In genomic region chr3:81249540-81250029, GRCh38 we compare ENCODE assay signal across 8 cellular contexts.
DNase-seq lines count a peak whose midpoint lies in the region; ATAC-seq, FAIRE-seq and TF ChIP-seq lines count a peak whose summit lies in the region.

No MANE protein-coding gene starts in this region.

- no peaks in the 10 kb centered on the region for H3K27me3 ChIP-seq in HepG2 (ENCODE audit: control insufficient read depth in 1 of 2, insufficient read depth in 2 of 2, low read length in 2 of 2)
- H3K27me3 ChIP-seq in stomach: no peaks in the 10 kb centered on the region
- H3K27me3 ChIP-seq in esophagus squamous epithelium: no peaks in the 10 kb centered on the region

- DNase-seq in NCI-H226 (peak; percentile 46), HepG2 (ENCODE audit: low spot score) (peak; percentile 97), coronary artery (ENCODE audit: low spot score) (no peak), stomach (no peak), NCI-H1694 (lab: John Stamatoyannopoulos, UW) (no peak), esophagus squamous epithelium (lab: John Stamatoyannopoulos, UW) (no peak)

- no peak overlapping the region; a peak in 1 of 6 replicates for H3K4me3 ChIP-seq in HepG2 (replicated peaks in 1 of 3; ENCODE audit: insufficient read depth in 1 of 3, low read depth in 2 of 3, low read length in 3 of 3)
- H3K4me3 ChIP-seq in coronary artery: no peak overlapping the region
- no peak overlapping the region for H3K4me3 ChIP-seq in stomach
- no peak overlapping the region for H3K4me3 ChIP-seq in esophagus squamous epithelium

- TF ChIP-seq POLR2A in HepG2 (IDR thresholded peaks at IDR 0.05; ENCODE audit: insufficient read depth in 1 of 2, low read depth in 2 of 2, low read length in 2 of 2) (no peak), stomach (IDR thresholded peaks at IDR 0.05) (no peak), esophagus squamous epithelium (IDR thresholded peaks at IDR 0.05) (no peak)

- H3K27ac ChIP-seq in HepG2 (ENCODE audit: extremely low read length, insufficient read depth, low read length): peak overlapping the region; percentile 25
- H3K27ac ChIP-seq in coronary artery: no peak overlapping the region
- no peak overlapping the region for H3K27ac ChIP-seq in stomach
- H3K27ac ChIP-seq in esophagus squamous epithelium: no peak overlapping the region

- TF ChIP-seq RAD21 in HepG2 (CRISPR knock-in tag; IDR thresholded peaks at IDR 0.05): no peak

- peaks cover 26% of the 10 kb centered on the region for H3K4me1 ChIP-seq in HepG2 (ENCODE audit: insufficient read depth, low read length)
- H3K4me1 ChIP-seq in stomach: peaks cover 0 to 5% (median 0%) of the 10 kb centered on the region in 4 donors
- H3K4me1 ChIP-seq in esophagus squamous epithelium: no peaks in the 10 kb centered on the region

- CTCF ChIA-PET in HepG2 (lab: Yijun Ruan, JAX; ENCODE audit: low intra/inter-chr PET ratio, low total read pairs): no interaction called here

- H3K79me2 ChIP-seq in HepG2 (ENCODE audit: insufficient read depth, low read length): no peaks in the 10 kb centered on the region

- WGBS in HepG2 (ENCODE audit: low lambda C conversion rate): 9% methylated on average over 1 of the region's 1 CpG
- WGBS in stomach, 5 donors: 20 to 56% (median 37%) methylated on average over 1 of the region's 1 CpG
- 47 to 58% methylated on average over 1 of the region's 1 CpG for WGBS in esophagus squamous epithelium, 2 donors

- BruUV-seq in HepG2 (replicated peaks; lab: Mats Ljungman, UMichigan): no TSS peak

- H4K20me1 ChIP-seq in HepG2 (ENCODE audit: insufficient read depth, low read length): no peaks in the 10 kb centered on the region

- in situ Hi-C loops in HepG2 (cut with HindIII; ENCODE audit: extremely low pct_ligation_motif_present, low pct_unique_long_range_greater_than_20kb): no loop called here

- no peak overlapping the region for H2AFZ ChIP-seq in HepG2 (ENCODE audit: low read length)

- intact Hi-C loops in HepG2 (cut with micrococcal nuclease; ENCODE audit: unreplicated experiment): loop anchor here (1.0 kb wide), 1 partner anchor 51 kb away; no protein-coding TSS in a partner anchor
- intact Hi-C loops in stomach (cut with DNase I; ENCODE audit: low total_unique reads): no loop called here
- intact Hi-C loops in esophagus squamous epithelium (cut with DNase I): no loop called here

- FAIRE-seq in HepG2 (lab: Jason Lieb, UNC): peak; percentile 36

- H3K36me3 ChIP-seq in HepG2 (replicated peaks in 1 of 2; ENCODE audit: control insufficient read depth in 1 of 2, insufficient read depth in 2 of 2, low read length in 2 of 2) (no peaks in the 10 kb centered on the region), stomach (no peaks in the 10 kb centered on the region), esophagus squamous epithelium (no peaks in the 10 kb centered on the region)

- POLR2A ChIA-PET in HepG2 (lab: Yijun Ruan, JAX): interaction anchor here (1.4 kb wide), 1 partner anchor 51 kb away, joined by 18 read pairs; no protein-coding TSS in a partner anchor

- peak overlapping the region; percentile 50 for H3K4me2 ChIP-seq in HepG2 (ENCODE audit: low read depth, low read length)

- ATAC-seq in GM18868 (IDR thresholded peaks at IDR 0.05; ENCODE audit: unreplicated experiment): peak; percentile 69
- ATAC-seq in HG02840 (IDR thresholded peaks at IDR 0.05; ENCODE audit: low FRiP score, unreplicated experiment): peak; percentile 77
- ATAC-seq in HepG2: peak; percentile 100

- peak; percentile 66 to 87; a peak in 3 of 4 replicates for TF ChIP-seq EP300 in HepG2 (IDR thresholded peaks at IDR 0.05; ENCODE audit: low read depth in 2 of 2, low read length in 2 of 2)
- TF ChIP-seq EP300 in HepG2 (CRISPR knock-in tag; IDR thresholded peaks at IDR 0.05; ENCODE audit: borderline replicate concordance): peak; percentile 78; the same call in 1 of the 2 replicates
- TF ChIP-seq EP300 in stomach (IDR thresholded peaks at IDR 0.05): no peak

- H3K9me3 ChIP-seq in HepG2 (ENCODE audit: low read length) (no peaks in the 10 kb centered on the region), stomach (no peaks in the 10 kb centered on the region), esophagus squamous epithelium (no peaks in the 10 kb centered on the region)

- TF ChIP-seq CTCF in HepG2 (CRISPR knock-in tag; IDR thresholded peaks at IDR 0.05) (no peak), coronary artery (IDR thresholded peaks at IDR 0.05) (no peak), stomach (IDR thresholded peaks at IDR 0.05) (no peak), esophagus squamous epithelium (IDR thresholded peaks at IDR 0.05) (no peak)

- H3K9ac ChIP-seq in HepG2 (ENCODE audit: insufficient read depth, low read depth, low read length): no peak overlapping the region

TF ChIP-seq in HepG2, 621 proteins besides CTCF, POLR2A, EP300 and RAD21 (continues in another document):
- TF ChIP-seq FOXO4 (CRISPR knock-in tag; conservative IDR thresholded peaks at IDR 0.05): no peak
- TF ChIP-seq JUNB (CRISPR knock-in tag; IDR thresholded peaks at IDR 0.05; ENCODE audit: borderline replicate concordance): peak; percentile 24; the same call in 1 of the 2 replicates
- TF ChIP-seq ZNF335 (CRISPR knock-in tag; IDR thresholded peaks at IDR 0.05): 0 out of 2 replicates have a peak, but pooled peaks have one; percentile 50
- no peak for TF ChIP-seq PAX8 (CRISPR knock-in tag; IDR thresholded peaks at IDR 0.05; ENCODE audit: borderline replicate concordance)
- peak; percentile 99 for TF ChIP-seq SOX5 (CRISPR knock-in tag; IDR thresholded peaks at IDR 0.05; ENCODE audit: borderline replicate concordance)
- TF ChIP-seq IRF2 (CRISPR knock-in tag; IDR thresholded peaks at IDR 0.05): peak; percentile 69; the same call in 1 of the 2 replicates
- peak; percentile 91 for TF ChIP-seq SMARCC2 (IDR thresholded peaks at IDR 0.05)
- TF ChIP-seq GTF3A (CRISPR knock-in tag; conservative IDR thresholded peaks at IDR 0.05): no peak
- TF ChIP-seq MEIS1 (CRISPR knock-in tag; IDR thresholded peaks at IDR 0.05; ENCODE audit: borderline replicate concordance): peak; percentile 35; the same call in 1 of the 2 replicates
- TF ChIP-seq ZSCAN9 (CRISPR knock-in tag; IDR thresholded peaks at IDR 0.05; ENCODE audit: borderline replicate concordance): peak; percentile 76; the same call in 1 of the 2 replicates
- TF ChIP-seq ASH2L (IDR thresholded peaks at IDR 0.05; ENCODE audit: insufficient read length, low read depth, low read length): peak; percentile 28
- TF ChIP-seq HMG20A (CRISPR knock-in tag; IDR thresholded peaks at IDR 0.05; ENCODE audit: borderline replicate concordance): peak; percentile 98
- TF ChIP-seq TCF7 (IDR thresholded peaks at IDR 0.05; ENCODE audit: low read depth): peak; percentile 83
- peak; percentile 34; the same call in 1 of the 2 replicates for TF ChIP-seq MAFF (IDR thresholded peaks at IDR 0.05; ENCODE audit: low read depth, low read length)
- TF ChIP-seq SAFB2 (CRISPR knock-in tag; IDR thresholded peaks at IDR 0.05; ENCODE audit: borderline replicate concordance, low read depth): no peak
- peak; percentile 46; the same call in 1 of the 2 replicates for TF ChIP-seq ZNF792 (CRISPR knock-in tag; IDR thresholded peaks at IDR 0.05)
- TF ChIP-seq FOSL2 (CRISPR knock-in tag; IDR thresholded peaks at IDR 0.05): peak; percentile 86
- peak; percentile 59; the same call in 1 of the 2 replicates for TF ChIP-seq NR2F6 (IDR thresholded peaks at IDR 0.05)
- TF ChIP-seq NR2F6 (CRISPR knock-in tag; IDR thresholded peaks at IDR 0.05): 0 out of 2 replicates have a peak, but pooled peaks have one; percentile 29
- peak; percentile 79; the same call in 1 of the 2 replicates for TF ChIP-seq SMARCE1 (IDR thresholded peaks at IDR 0.05; ENCODE audit: borderline replicate concordance)
- TF ChIP-seq NFIC (IDR thresholded peaks at IDR 0.05; ENCODE audit: low read length): peak; percentile 95
- 0 out of 2 replicates have a peak, but pooled peaks have one; percentile 34 for TF ChIP-seq YEATS2 (CRISPR knock-in tag; IDR thresholded peaks at IDR 0.05; ENCODE audit: borderline replicate concordance)
- peak; percentile 87 for TF ChIP-seq ZGPAT (CRISPR knock-in tag; IDR thresholded peaks at IDR 0.05)

Comparison
In these comparisons a context has a peak if more than half of its experiments do, and no peak if none do; other contexts are left out.
1. DNase-seq: peak in NCI-H226 (single experiment) and HepG2 (single experiment); none in coronary artery (single experiment), stomach (single experiment), NCI-H1694 (single experiment) and esophagus squamous epithelium (single experiment).
2. Peak in every context shown above with its lines, with median percentiles within 50 percentile points of each other: ATAC-seq.